ENCODE assay signal across 15 cellular contexts in genomic region chr6:24761193-24761835, GRCh38. TPM values are rescaled to one million over a fixed set of nuclear protein-coding genes. Genes with fewer than 3 reads are reported as not detected.
A peak's percentile ranks its signal among the peaks of the same experiment; 100 is the strongest.
DNase-seq lines count a peak whose midpoint lies in the region; ATAC-seq, FAIRE-seq and TF ChIP-seq lines count a peak whose summit lies in the region.
"Had no signal": no experiment of that assay in that cellular context is flagged by ENCODE, and none has a peak within 500 bp of the region (broad histone marks: within the 10 kb centered on the region; RNA-seq: fewer than 3 reads in every experiment).

No MANE protein-coding gene starts in this region.

- no peaks in the 10 kb centered on the region for H3K9me3 ChIP-seq in A549
- H3K9me3 ChIP-seq in CD4-positive, alpha-beta memory T cell (ENCODE audit: control insufficient read depth in 1 of 2, low read length in 2 of 2), result no peaks in the 10 kb centered on the region
- H3K9me3 ChIP-seq: BLaER1 treated with 17β-estradiol and CSF1 and Interleukin-3, amounts not matched to agents 10 nM and 100 nM; sigmoid colon had no signal

- no peak overlapping the region for H3K4me3 ChIP-seq in A549
- no peak overlapping the region for H3K4me3 ChIP-seq in CD4-positive, alpha-beta memory T cell (ENCODE audit: low read length in 2 of 2)
- H3K4me3 ChIP-seq: BLaER1 treated with 17β-estradiol and CSF1 and Interleukin-3, amounts not matched to agents 10 nM and 100 nM; sigmoid colon had no signal

- intact Hi-C loops in CD4-positive, alpha-beta memory T cell (cut with micrococcal nuclease), result no loop called here

- no peaks in the 10 kb centered on the region for H3K4me1 ChIP-seq in A549
- H3K4me1 ChIP-seq in CD4-positive, alpha-beta memory T cell (ENCODE audit: insufficient read depth, low read length), result no peaks in the 10 kb centered on the region
- H3K4me1 ChIP-seq: sigmoid colon had no signal

- H3K36me3 ChIP-seq in CD4-positive, alpha-beta memory T cell (ENCODE audit: insufficient read depth, low read length), result no peaks in the 10 kb centered on the region
- H3K36me3 ChIP-seq: BLaER1 treated with 17β-estradiol and CSF1 and Interleukin-3, amounts not matched to agents 10 nM and 100 nM; sigmoid colon had no signal

- H3K27me3 ChIP-seq in CD4-positive, alpha-beta memory T cell (ENCODE audit: insufficient read depth, low read length), result no peaks in the 10 kb centered on the region
- H3K27me3 ChIP-seq: BLaER1 treated with 17β-estradiol and CSF1 and Interleukin-3, amounts not matched to agents 10 nM and 100 nM; sigmoid colon had no signal

- POLR2A ChIA-PET in A549 (lab: Yijun Ruan, JAX), result no interaction called here
- POLR2A ChIA-PET in T-cell (lab: Charles Lee), result no interaction called here
- POLR2A ChIA-PET in CD4-positive, alpha-beta memory T cell (lab: Charles Lee; ENCODE audit: partially characterized antibody), result no interaction called here

- H3K4me3 Mint-ChIP-seq in T-cell, result no peak overlapping the region
- no peak overlapping the region for H3K4me3 Mint-ChIP-seq in CD4-positive, alpha-beta memory T cell
- H3K4me3 Mint-ChIP-seq: naive B cell had no signal

- no peaks in the 10 kb centered on the region for H3K27me3 Mint-ChIP-seq in T-cell
- H3K27me3 Mint-ChIP-seq in CD4-positive, alpha-beta memory T cell, result no peaks in the 10 kb centered on the region
- H3K27me3 Mint-ChIP-seq: naive B cell had no signal

- CTCF ChIA-PET in A549 (lab: Yijun Ruan, JAX) (interaction anchor here (1.0 to 3.3 kb wide), 2 partner anchors 51 to 180 kb away, joined by 4 to 11 read pairs; no protein-coding TSS in a partner anchor), T-cell (lab: Charles Lee) (no interaction called here)
- CTCF ChIA-PET in CD4-positive, alpha-beta memory T cell (lab: Charles Lee; ENCODE audit: partially characterized antibody), result interaction anchor here (1.0 to 1.6 kb wide), 2 partner anchors 180 to 257 kb away, joined by 3 to 5 read pairs; no protein-coding TSS in a partner anchor

- H3K4me1 Mint-ChIP-seq in T-cell, result peaks cover 0 to 13% (median 0%) of the 10 kb centered on the region in 3 donors
- H3K4me1 Mint-ChIP-seq in CD4-positive, alpha-beta memory T cell, result peaks cover 0 to 4% (median 0%) of the 10 kb centered on the region in 4 donors

- FAIRE-seq in A549 (lab: Jason Lieb, UNC), result no peak
- FAIRE-seq: urothelium cell line had no signal

- H3K27ac ChIP-seq in A549, result no peak overlapping the region
- H3K27ac ChIP-seq in CD4-positive, alpha-beta memory T cell (ENCODE audit: low read depth, low read length), result no peak overlapping the region
- H3K27ac ChIP-seq: BLaER1 treated with 17β-estradiol and CSF1 and Interleukin-3, amounts not matched to agents 10 nM and 100 nM; sigmoid colon had no signal

- H3K27ac Mint-ChIP-seq in T-cell, result no peak overlapping the region
- no peak overlapping the region for H3K27ac Mint-ChIP-seq in CD4-positive, alpha-beta memory T cell

- TF ChIP-seq EP300 in A549 (IDR thresholded peaks at IDR 0.05), result no peak

- DNase-seq in A549 (ENCODE audit: low read depth in 1 of 2, low spot score in 1 of 2), result no peak
- peak; percentile 10 for DNase-seq in NCI-H2227 treated with DMSO at 0.1 percent for 48 hours (lab: John Stamatoyannopoulos, UW)
- peak; percentile 54 to 55 for DNase-seq in erythroblast (lab: John Stamatoyannopoulos, UW)
- DNase-seq in T-cell, result no peak
- no peak for DNase-seq in GM13977 (ENCODE audit: low spot score)
- no peak for DNase-seq in RKO (ENCODE audit: low spot score)
- no peak for DNase-seq in CD4-positive, alpha-beta memory T cell
- DNase-seq: foreskin melanocyte, kidney glomerular epithelial cell, naive B cell, NCI-H446 treated with DMSO at 0.1 percent for 48 hours, sigmoid colon had no signal

- TF ChIP-seq POLR2A in A549 (IDR thresholded peaks at IDR 0.05; ENCODE audit: low read length) (no peak), erythroblast (IDR thresholded peaks at IDR 0.05; ENCODE audit: low read length) (no peak)

- in situ Hi-C loops in GM13977 (cut with MboI; ENCODE audit: low pct_unique_long_range_greater_than_20kb, low sequenced_read_pairs, unreplicated experiment), result loop anchor here (10.0 kb wide), 1 partner anchor 177 kb away; no protein-coding TSS in a partner anchor

- no peak for TF ChIP-seq RAD21 in A549 (conservative IDR thresholded peaks at IDR 0.05 in 1 of 2, IDR thresholded peaks at IDR 0.05 in 1 of 2)

- ATAC-seq in A549 (peak; percentile 74 to 92; a peak in 5 of 6 replicates), GM18502 (IDR thresholded peaks at IDR 0.05; ENCODE audit: poor library complexity, unreplicated experiment) (peak; percentile 47), T-cell (replicated peaks in 1 of 4) (no peak)

- no peak overlapping the region for H3K4me2 ChIP-seq in A549
- H3K4me2 ChIP-seq: BLaER1 treated with 17β-estradiol and CSF1 and Interleukin-3, amounts not matched to agents 10 nM and 100 nM had no signal

- WGBS in A549 (ENCODE audit: missing lambda C conversion rate), result 64% methylated on average over 7 of the region's 17 CpGs

- no peaks in the 10 kb centered on the region for H3K9me3 Mint-ChIP-seq in T-cell
- H3K9me3 Mint-ChIP-seq in CD4-positive, alpha-beta memory T cell, result peaks cover 0 to 2% (median 0%) of the 10 kb centered on the region in 8 donors

- TF ChIP-seq CTCF in A549 (IDR thresholded peaks at IDR 0.05) (no peak), GM13977 (IDR thresholded peaks at IDR 0.05; ENCODE audit: extremely low read depth, insufficient read depth, missing control alignments) (no peak)

- H3K36me3 Mint-ChIP-seq in T-cell, result no peaks in the 10 kb centered on the region
- H3K36me3 Mint-ChIP-seq in CD4-positive, alpha-beta memory T cell, result no peaks in the 10 kb centered on the region
- H3K36me3 Mint-ChIP-seq: naive B cell had no signal

TF ChIP-seq in A549, 52 proteins besides CTCF, POLR2A, EP300 and RAD21:
- no peak for TF ChIP-seq EHMT2 (IDR thresholded peaks at IDR 0.05; ENCODE audit: low read depth)
- TF ChIP-seq CHD2 (IDR thresholded peaks at IDR 0.05; ENCODE audit: low read length, partially characterized antibody), result no peak
- TF ChIP-seq, protein P1, sequence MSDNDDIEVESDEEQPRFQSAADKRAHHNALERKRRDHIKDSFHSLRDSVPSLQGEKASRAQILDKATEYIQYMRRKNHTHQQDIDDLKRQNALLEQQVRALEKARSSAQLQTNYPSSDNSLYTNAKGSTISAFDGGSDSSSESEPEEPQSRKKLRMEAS (IDR thresholded peaks at IDR 0.05), result no peak
- no peak for TF ChIP-seq BCL3 (IDR thresholded peaks at IDR 0.05)
- TF ChIP-seq GATA3 (IDR thresholded peaks at IDR 0.05; ENCODE audit: borderline replicate concordance), result no peak
- no peak for TF ChIP-seq NFE2L2 (conservative IDR thresholded peaks at IDR 0.05; ENCODE audit: low read length)
- TF ChIP-seq E2F6 (IDR thresholded peaks at IDR 0.05; ENCODE audit: borderline replicate concordance, low read depth), result no peak
TF ChIP-seq in A549: peak in this region for 0.

RNA-seq across cellular contexts. Expression of gene GMNN, which starts 13.4 kb away (rescaled TPM):
- polyA plus RNA-seq in A549 (2011; rRNA removed) (44.1 and 59.2 TPM in 2 replicates), A549 (2017; fragmentation: RNase III; extraction: RNeasy Plus Mini Kit Qiagen cat#74134 plus additional on column Dnase treatment) (56.8 to 59.4 TPM (median 59.2 TPM) in 3 replicates)
- polyA plus RNA-seq in A549 (2012; cell fraction: cytosol; rRNA removed), result 40.7 and 45.8 TPM in 2 replicates
- 37.0 and 47.2 TPM in 2 replicates for polyA plus RNA-seq in A549 (2012; cell fraction: nucleus; rRNA removed)
- 9.1 and 18.3 TPM in 2 replicates for polyA minus RNA-seq in A549 (2011; rRNA and poly(A)+ RNA removed)
- total RNA-seq in T-cell, result 10 to 100 TPM in 2 of 5 donors, 1 to 10 TPM in 3; 5.7 to 12.3 (median 6.1) TPM
- 1 to 10 TPM; 6.1 to 6.7 TPM for total RNA-seq in CD4-positive, alpha-beta memory T cell
- 1 to 10 TPM; 3.4 to 3.6 TPM for polyA plus RNA-seq in CD4-positive, alpha-beta memory T cell

RNA-seq across cellular contexts. Expression of gene ARMH2, which starts 37.4 kb away (rescaled TPM):
- polyA plus RNA-seq in A549 (2011; rRNA removed), result not detected in 2 replicates
- polyA plus RNA-seq in A549 (2012; cell fraction: cytosol; rRNA removed), result not detected in 2 replicates
- polyA plus RNA-seq in A549 (2012; cell fraction: nucleus; rRNA removed), result not detected in 2 replicates
- polyA plus RNA-seq in A549 (2017; fragmentation: RNase III; extraction: RNeasy Plus Mini Kit Qiagen cat#74134 plus additional on column Dnase treatment), result not detected in 3 replicates
- not detected in 2 replicates for polyA minus RNA-seq in A549 (2011; rRNA and poly(A)+ RNA removed)
- total RNA-seq in T-cell, result 1 to 10 TPM; 2.2 to 4.6 (median 3.7) TPM
- 1 to 10 TPM; 3.1 to 4.7 TPM for total RNA-seq in CD4-positive, alpha-beta memory T cell
- under 1 TPM in 1 of 2 donors, not detected in 1; 0.55 TPM for polyA plus RNA-seq in CD4-positive, alpha-beta memory T cell
- total RNA-seq: sigmoid colon had no signal

RNA-seq across cellular contexts. Expression of gene C6orf62, which starts 42.4 kb away (rescaled TPM):
- polyA plus RNA-seq in A549 (2011; rRNA removed) (67.5 and 73.4 TPM in 2 replicates), A549 (2017; fragmentation: RNase III; extraction: RNeasy Plus Mini Kit Qiagen cat#74134 plus additional on column Dnase treatment) (66.3 to 75.5 TPM (median 66.6 TPM) in 3 replicates)
- polyA plus RNA-seq in A549 (2012; cell fraction: cytosol; rRNA removed), result 17.7 and 20.3 TPM in 2 replicates
- polyA plus RNA-seq in A549 (2012; cell fraction: nucleus; rRNA removed), result 10.0 and 13.6 TPM in 2 replicates
- 48.1 and 51.3 TPM in 2 replicates for polyA minus RNA-seq in A549 (2011; rRNA and poly(A)+ RNA removed)
- 100 to 1,000 TPM; 114 to 146 (median 135) TPM for total RNA-seq in T-cell
- 100 to 1,000 TPM; 173 to 176 TPM for total RNA-seq in CD4-positive, alpha-beta memory T cell
- polyA plus RNA-seq in CD4-positive, alpha-beta memory T cell, result 100 to 1,000 TPM in 1 of 2 donors, 10 to 100 TPM in 1; 90.1 to 125 TPM

Comparison
In these comparisons a context has a peak if more than half of its experiments do, and no peak if none do; other contexts are left out.
1. ATAC-seq: peak in A549 (2 of 2) and GM18502 (single experiment); none in T-cell (0 of 4).
2. DNase-seq: peak in NCI-H2227 treated with DMSO at 0.1 percent for 48 hours (single experiment) and erythroblast (2 of 2); none in A549 (0 of 2), T-cell (0 of 34), GM13977 (single experiment), RKO (single experiment) and CD4-positive, alpha-beta memory T cell (0 of 5).
3. CTCF ChIA-PET loops: an anchor here in A549 (1.0 to 3.3 kb wide) and CD4-positive, alpha-beta memory T cell (1.0 to 1.6 kb wide); none called in T-cell.